Comparison of ENCODE assay signal across 8 cellular contexts in genomic region chr4:93187441-93187840, GRCh38.
"Had no signal": no experiment of that assay in that cellular context is flagged by ENCODE, and none has a peak within 500 bp of the region (broad histone marks: within the 10 kb centered on the region; RNA-seq: fewer than 3 reads in every experiment).

No MANE protein-coding gene starts in this region.

- H3K9ac ChIP-seq: KMS-11 had no signal

- H3K4me1 Mint-ChIP-seq: IgD-negative memory B cell had no signal

- H3K4me3 Mint-ChIP-seq: IgD-negative memory B cell had no signal

- H3K27ac Mint-ChIP-seq: IgD-negative memory B cell had no signal

- DNase-seq: IMR-90, KBM-7, KG1 had no signal

- H3K4me3 ChIP-seq: K562 had no signal

- H3K27me3 Mint-ChIP-seq: IgD-negative memory B cell had no signal

- ATAC-seq: HepG2, K562 had no signal

- H3K4me2 ChIP-seq: KMS-11 had no signal

- H3K27ac ChIP-seq: HL-60, KMS-11 had no signal

- H3K36me3 Mint-ChIP-seq: IgD-negative memory B cell had no signal
